8 cellular contexts compared by ENCODE assay signal in the genomic region with DNA sequence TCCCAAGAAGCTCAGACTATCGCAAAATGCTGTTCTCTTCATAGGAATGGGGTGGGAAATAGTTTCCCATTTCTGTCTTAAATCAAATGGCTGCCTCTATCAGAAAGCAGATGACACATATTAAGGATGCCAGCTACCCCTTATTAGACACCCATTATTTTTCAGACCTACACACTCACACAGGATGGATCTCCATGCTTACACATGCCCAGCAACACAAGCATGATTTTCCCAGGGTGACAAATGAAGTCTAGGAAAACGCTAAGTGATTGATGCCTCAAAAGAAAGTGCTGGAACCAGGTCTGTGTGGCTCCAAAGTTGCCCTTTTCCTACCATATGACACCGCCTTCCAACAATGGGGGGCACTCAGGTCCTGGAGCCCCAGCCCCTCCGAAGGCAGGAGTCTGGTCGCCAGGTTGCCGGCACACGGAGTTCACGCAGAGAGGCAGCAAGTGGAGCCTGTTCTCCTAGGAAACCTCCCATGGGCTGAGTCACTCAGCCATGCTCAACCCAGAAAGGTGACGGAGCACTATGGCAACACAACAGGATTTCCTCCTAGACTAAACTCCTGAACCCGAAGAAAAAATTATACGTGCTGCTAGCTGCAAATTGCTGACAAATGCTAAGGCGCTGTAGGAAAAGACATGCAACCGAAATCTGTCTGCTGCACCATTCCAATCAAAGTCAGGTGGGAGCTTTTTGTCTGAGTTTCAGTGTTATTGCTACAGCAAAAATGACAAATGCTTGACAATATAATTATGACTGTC. TPM values are rescaled to one million over a fixed set of nuclear protein-coding genes. Genes with fewer than 3 reads are reported as not detected.
A peak's percentile ranks its signal among the peaks of the same experiment; 100 is the strongest.
DNase-seq lines count a peak whose midpoint lies in the region; ATAC-seq and TF ChIP-seq lines count a peak whose summit lies in the region.

No MANE protein-coding gene starts in this region.

- H3K4me1 ChIP-seq in subcutaneous abdominal adipose tissue (ENCODE audit: control insufficient read depth in 5 of 5, insufficient read depth in 5 of 5, low read length in 5 of 5) = peaks cover 5 to 57% (median 29%) of the 10 kb centered on the region in 5 donors

- H3K27ac ChIP-seq in subcutaneous abdominal adipose tissue (ENCODE audit: low read depth, low read length) = peak overlapping the region; percentile 38

- no peak for TF ChIP-seq CTCF in cardiac fibroblast (IDR thresholded peaks at IDR 0.05; ENCODE audit: low read depth, low read length)

- intact Hi-C loops in left colon (cut with DNase I, micrococcal nuclease) = no loop called here

- H3K27me3 ChIP-seq in subcutaneous abdominal adipose tissue (ENCODE audit: control insufficient read depth in 5 of 5, insufficient read depth in 4 of 5, low read length in 5 of 5) = no peaks in the 10 kb centered on the region

- H3K36me3 ChIP-seq in subcutaneous abdominal adipose tissue (ENCODE audit: control insufficient read depth in 5 of 5, insufficient read depth in 5 of 5, low read length in 5 of 5) = peaks cover 0 to 12% (median 6%) of the 10 kb centered on the region in 5 donors

- no peaks in the 10 kb centered on the region for H3K9me3 ChIP-seq in subcutaneous abdominal adipose tissue (ENCODE audit: control insufficient read depth in 5 of 5, low read length in 5 of 5)

- peak overlapping the region in 1 of 5 donors; percentile 4 for H3K9ac ChIP-seq in subcutaneous abdominal adipose tissue (ENCODE audit: low read length in 5 of 5)

- H3K4me3 ChIP-seq in cardiac fibroblast (replicated peaks in 1 of 2; ENCODE audit: low read depth in 2 of 2, low read length in 2 of 2) (no peak overlapping the region), subcutaneous abdominal adipose tissue (ENCODE audit: low read depth in 1 of 5, low read length in 5 of 5) (peak overlapping the region in 2 of 5 donors; percentile 1 to 6)

- ATAC-seq in left colon = peak; percentile 78

- DNase-seq in LHCN-M2 (ENCODE audit: low read depth) (peak; percentile 68), cardiac fibroblast (ENCODE audit: low read depth in 2 of 2) (peak; percentile 70 to 83), left colon (peak in 1 of 2 donors; percentile 74), DMS53 (lab: John Stamatoyannopoulos, UW) (no peak), pons (ENCODE audit: low spot score) (no peak), NCI-H510A (lab: John Stamatoyannopoulos, UW) (no peak), MV-4-11 (lab: John Stamatoyannopoulos, UW) (no peak)

RNA-seq across cellular contexts. Expression of a gene that starts 19.8 kb away (rescaled TPM):
- total RNA-seq in LHCN-M2 (2014; rRNA removed) (192 and 201 TPM in 2 replicates), left colon (10 to 100 TPM; 78.6 to 85.5 TPM)
- polyA plus RNA-seq in LHCN-M2 (2012) = 169 TPM

Comparison
In these comparisons a context has a peak if more than half of its experiments do, and no peak if none do; other contexts are left out.
1. DNase-seq: peak in LHCN-M2 (single experiment) and cardiac fibroblast (2 of 2); none in DMS53 (single experiment), pons (single experiment), NCI-H510A (single experiment) and MV-4-11 (single experiment).